Comparison of ENCODE assay signal across 28 cellular contexts in the genomic region with DNA sequence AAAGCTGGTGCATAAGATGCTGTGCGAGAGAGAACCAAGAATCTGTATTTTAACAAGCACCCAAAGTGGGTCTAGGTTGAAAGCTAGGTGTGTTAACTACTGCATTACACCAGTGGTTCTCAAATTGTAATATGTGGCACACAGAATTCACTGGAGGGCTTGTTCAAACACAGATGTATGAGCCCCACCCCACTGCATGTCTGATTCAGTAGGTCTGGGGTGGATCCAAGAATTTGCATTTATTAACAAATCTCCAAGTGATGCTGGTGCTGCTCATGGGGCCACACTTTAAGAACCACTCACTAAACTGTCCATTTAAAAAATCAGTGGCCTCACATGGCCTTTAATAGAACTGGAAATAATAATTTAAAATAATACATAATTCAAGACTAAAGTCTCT. TPM values are rescaled to one million over a fixed set of nuclear protein-coding genes. Genes with fewer than 3 reads are reported as not detected.
A peak's percentile ranks its signal among the peaks of the same experiment; 100 is the strongest.
DNase-seq lines count a peak whose midpoint lies in the region; ATAC-seq and TF ChIP-seq lines count a peak whose summit lies in the region.
"Had no signal": no experiment of that assay in that cellular context is flagged by ENCODE, and none has a peak within 500 bp of the region (broad histone marks: within the 10 kb centered on the region; RNA-seq: fewer than 3 reads in every experiment).

No MANE protein-coding gene starts in this region.

- peak overlapping the region; percentile 94 for H3K27ac Mint-ChIP-seq in osteocyte (ENCODE audit: unreplicated experiment)
- H3K27ac Mint-ChIP-seq: activated naive CD4-positive, alpha-beta T cell treated with anti-CD3 and anti-CD28 coated beads for 36 hours; activated T-cell treated with anti-CD3 and anti-CD28 coated beads, Interleukin-2, amount 50 U/mL, for 24 hours; B cell; IgD-negative memory B cell; T-helper 1 cell treated with Interleukin-12 subunit alpha and Interleukin-12 subunit beta and Interleukin-4 antibody, amounts not matched to agents 30 μg/mL and 1 μg/mL, for 36 hours had no signal

- peaks cover 20% of the 10 kb centered on the region for H3K36me3 Mint-ChIP-seq in osteocyte (ENCODE audit: unreplicated experiment)

- H3K9me3 Mint-ChIP-seq in osteocyte (ENCODE audit: unreplicated experiment) = peaks cover 3% of the 10 kb centered on the region
- H3K9me3 Mint-ChIP-seq: T-helper 1 cell treated with Interleukin-12 subunit alpha and Interleukin-12 subunit beta and Interleukin-4 antibody, amounts not matched to agents 30 μg/mL and 1 μg/mL, for 36 hours had no signal

- no peak overlapping the region for H3K4me3 Mint-ChIP-seq in osteocyte (ENCODE audit: unreplicated experiment)
- H3K4me3 Mint-ChIP-seq: activated naive CD4-positive, alpha-beta T cell treated with anti-CD3 and anti-CD28 coated beads for 36 hours; activated T-cell treated with anti-CD3 and anti-CD28 coated beads, Interleukin-2, amount 50 U/mL, for 24 hours; B cell; central memory CD8-positive, alpha-beta T cell; IgD-negative memory B cell; T-helper 1 cell treated with Interleukin-12 subunit alpha and Interleukin-12 subunit beta and Interleukin-4 antibody, amounts not matched to agents 30 μg/mL and 1 μg/mL, for 36 hours had no signal

- H3K27me3 Mint-ChIP-seq in osteocyte (ENCODE audit: unreplicated experiment) = no peaks in the 10 kb centered on the region
- H3K27me3 Mint-ChIP-seq: activated T-cell treated with anti-CD3 and anti-CD28 coated beads, Interleukin-2, amount 50 U/mL, for 24 hours; B cell; central memory CD8-positive, alpha-beta T cell; IgD-negative memory B cell had no signal

- ATAC-seq in GM21390 (IDR thresholded peaks at IDR 0.05; ENCODE audit: unreplicated experiment) = no peak
- ATAC-seq: left lobe of liver, mucosa of descending colon, right lobe of liver had no signal

- peak; percentile 40 for DNase-seq in AG20443 (ENCODE audit: low spot score)
- peak; percentile 56 for DNase-seq in RPMI7951 (ENCODE audit: low read depth)
- DNase-seq in fibroblast of gingiva (ENCODE audit: low read depth) = peak; percentile 81
- DNase-seq in osteocyte (ENCODE audit: extremely low spot score, unreplicated experiment) = no peak
- no peak for DNase-seq in stimulated activated naive CD4-positive, alpha-beta T cell (lab: John Stamatoyannopoulos, UW)
- DNase-seq in NCI-H128 (lab: John Stamatoyannopoulos, UW; ENCODE audit: unreplicated experiment) = no peak
- DNase-seq in NCI-H146 (lab: John Stamatoyannopoulos, UW) = no peak
- DNase-seq: activated CD8-positive, alpha-beta memory T cell treated with anti-CD3 and anti-CD28 coated beads for 24 hours; activated naive CD4-positive, alpha-beta T cell treated with anti-CD3 and anti-CD28 coated beads for 36 hours; activated T-cell treated with anti-CD3 and anti-CD28 coated beads, Interleukin-2, amount 50 U/mL, for 24 hours; amygdala; DMS79 treated with DMSO at 0.1 percent for 48 hours; erythroblast; mucosa of descending colon; NCI-H1417 treated with DMSO at 0.1 percent for 48 hours; NCI-H2107; NCI-H510A; posterior cingulate gyrus; right lobe of liver; stimulated activated CD4-positive, alpha-beta T cell treated with anti-CD3 and anti-CD28 coated beads, Interleukin-15, amount 100 ng/mL, for 24 hours; stimulated activated CD8-positive, alpha-beta memory T cell treated with anti-CD3 and anti-CD28 coated beads, Interleukin-4, amount 100 ng/mL, for 48 hours had no signal

- H3K4me1 Mint-ChIP-seq in osteocyte (ENCODE audit: unreplicated experiment) = peaks cover 84% of the 10 kb centered on the region
- H3K4me1 Mint-ChIP-seq: central memory CD8-positive, alpha-beta T cell; IgD-negative memory B cell had no signal

- no peak for TF ChIP-seq CTCF in osteocyte (IDR thresholded peaks at IDR 0.05)

RNA-seq across cellular contexts. Expression of a gene that starts 40.4 kb away (rescaled TPM):
- total RNA-seq in RPMI7951 (2014; rRNA removed; shearing (Covaris generic)) = 69.0 and 74.6 TPM in 2 replicates
- 119 and 120 TPM in 2 replicates for total RNA-seq in osteocyte
- total RNA-seq: activated naive CD4-positive, alpha-beta T cell treated with anti-CD3 and anti-CD28 coated beads for 36 hours; B cell; SK-MEL-5 had no signal

Comparison
In these comparisons a context has a peak if more than half of its experiments do, and no peak if none do; other contexts are left out.
1. DNase-seq: peak in AG20443 (single experiment), RPMI7951 (single experiment) and fibroblast of gingiva (single experiment); none in osteocyte (single experiment), stimulated activated naive CD4-positive, alpha-beta T cell (0 of 6), NCI-H128 (single experiment) and NCI-H146 (single experiment).